Comparison of ENCODE assay signal across 8 cellular contexts in the genomic region with DNA sequence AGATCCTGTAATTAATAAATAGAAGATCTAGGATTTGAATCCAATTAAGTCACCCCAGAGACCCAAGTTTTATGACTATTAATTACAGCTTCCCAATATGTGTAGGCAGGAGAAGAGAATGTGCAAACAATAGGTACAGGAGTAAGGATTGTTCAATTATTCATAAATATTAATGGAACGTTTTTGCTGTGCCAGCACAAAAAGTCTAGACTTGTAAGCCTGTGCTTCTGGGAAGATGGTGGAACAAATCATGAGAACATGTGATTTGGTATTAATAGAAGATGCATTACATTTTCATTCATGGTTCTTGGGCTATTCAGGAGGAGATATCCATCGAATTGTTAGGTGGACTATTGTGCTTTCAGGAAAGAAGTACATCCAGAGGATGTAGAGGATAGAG.
"Had no signal": no experiment of that assay in that cellular context is flagged by ENCODE, and none has a peak within 500 bp of the region (broad histone marks: within the 10 kb centered on the region; RNA-seq: fewer than 3 reads in every experiment).

No MANE protein-coding gene starts in this region.

- H3K27ac Mint-ChIP-seq: IgD-negative memory B cell had no signal

- H3K4me3 Mint-ChIP-seq: IgD-negative memory B cell had no signal

- H3K4me1 Mint-ChIP-seq: IgD-negative memory B cell had no signal

- H3K4me3 ChIP-seq: K562 had no signal

- H3K4me2 ChIP-seq: KMS-11 had no signal

- FAIRE-seq: HTR-8/SVneo, K562 had no signal

- H3K27me3 Mint-ChIP-seq: IgD-negative memory B cell had no signal

- H3K27ac ChIP-seq: HL-60, KMS-11 had no signal

- DNase-seq: Karpas-422, KBM-7, KG1 had no signal

- H3K36me3 Mint-ChIP-seq: IgD-negative memory B cell had no signal

- ATAC-seq: K562 had no signal

- H3K9ac ChIP-seq: KMS-11 had no signal
